In the genomic region with DNA sequence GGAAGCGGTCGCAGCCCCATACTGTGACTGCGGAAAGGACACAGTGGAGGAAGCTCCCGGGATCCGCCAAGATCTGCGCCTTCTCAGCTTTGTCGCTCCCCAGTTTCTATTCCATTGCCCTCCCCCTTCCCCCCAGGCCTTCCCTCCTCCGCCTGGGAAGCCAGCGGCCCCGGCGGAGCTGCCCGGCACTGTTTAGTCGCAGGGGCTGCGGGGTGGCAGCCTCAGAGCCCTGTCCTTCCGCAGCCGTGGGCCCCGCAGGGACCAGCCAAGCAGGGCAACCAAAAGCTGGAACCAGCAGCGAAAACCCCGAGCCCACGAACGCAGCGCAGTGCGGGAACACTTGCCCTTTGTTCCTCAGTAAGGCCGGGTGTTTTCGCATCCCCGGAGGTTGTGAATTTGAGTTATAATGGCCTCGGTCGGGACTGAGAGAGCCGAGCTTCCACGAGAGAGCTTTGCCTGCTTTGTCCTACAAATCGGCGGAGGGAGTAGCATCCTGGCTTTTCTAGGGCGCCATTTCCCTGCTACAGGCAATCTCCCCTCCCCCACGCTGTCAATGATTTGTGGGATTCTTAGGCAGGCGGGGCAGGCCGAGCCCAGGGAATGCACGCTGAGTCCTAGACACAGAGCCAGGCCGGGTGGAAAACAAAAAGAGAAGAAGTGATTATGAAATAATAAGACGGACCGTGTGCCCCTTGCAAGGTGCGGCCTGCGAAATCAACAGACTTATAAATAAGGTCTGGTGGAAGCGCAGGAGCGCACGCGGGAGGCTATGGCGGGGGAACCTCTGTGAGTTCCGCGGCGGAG, we compare ENCODE assay signal across 8 cellular contexts. TPM values are rescaled to one million over a fixed set of nuclear protein-coding genes. Genes with fewer than 3 reads are reported as not detected.
DNase-seq lines count a peak whose midpoint lies in the region; ATAC-seq and TF ChIP-seq lines count a peak whose summit lies in the region.

No MANE protein-coding gene starts in this region.

- peak overlapping the region; percentile 81 for H2AFZ ChIP-seq in parathyroid adenoma

- TF ChIP-seq CTCF in right atrium auricular region (IDR thresholded peaks at IDR 0.05), result no peak
- no peak for TF ChIP-seq CTCF in parathyroid adenoma (IDR thresholded peaks at IDR 0.05)

- H3K9me3 ChIP-seq in right atrium auricular region (no peaks in the 10 kb centered on the region), parathyroid adenoma (ENCODE audit: control insufficient read depth, low read length) (no peaks in the 10 kb centered on the region), MG63 (no peaks in the 10 kb centered on the region)

- DNase-seq in DMS53 treated with DMSO at 0.1 percent for 48 hours (lab: John Stamatoyannopoulos, UW; ENCODE audit: unreplicated experiment) (peak; percentile 84), NCI-H2029 (lab: John Stamatoyannopoulos, UW) (peak; percentile 95), amygdala (lab: John Stamatoyannopoulos, UW) (peak in 53 of 56 donors; percentile 35 to 86 (median 65)), right atrium auricular region (ENCODE audit: low spot score) (peak; percentile 79), MG63 (no peak), posterior vena cava (ENCODE audit: low spot score) (no peak)

- peak overlapping the region; percentile 49 to 61 for H3K4me3 ChIP-seq in right atrium auricular region
- H3K4me3 ChIP-seq in parathyroid adenoma (ENCODE audit: low read depth, low read length), result peak overlapping the region; percentile 45
- H3K4me3 ChIP-seq in MG63, result no peak overlapping the region

- intact Hi-C loops in posterior vena cava (cut with DNase I), result no loop called here

- H3K9ac ChIP-seq in parathyroid adenoma, result no peak overlapping the region

- peaks cover 14 to 28% of the 10 kb centered on the region in 2 donors for H3K27me3 ChIP-seq in right atrium auricular region
- peaks cover 10% of the 10 kb centered on the region for H3K27me3 ChIP-seq in parathyroid adenoma (ENCODE audit: control insufficient read depth, insufficient read depth, low read length)
- H3K27me3 ChIP-seq in MG63, result peaks cover 6% of the 10 kb centered on the region

- no peaks in the 10 kb centered on the region for H3K36me3 ChIP-seq in right atrium auricular region
- no peaks in the 10 kb centered on the region for H3K36me3 ChIP-seq in parathyroid adenoma (ENCODE audit: control insufficient read depth, insufficient read depth, low read length)
- no peaks in the 10 kb centered on the region for H3K36me3 ChIP-seq in MG63

- H3K79me2 ChIP-seq in parathyroid adenoma, result no peaks in the 10 kb centered on the region

- no peak for ATAC-seq in GM19328 (IDR thresholded peaks at IDR 0.05; ENCODE audit: unreplicated experiment)

- peaks cover 0 to 51% of the 10 kb centered on the region in 2 donors for H3K4me1 ChIP-seq in right atrium auricular region
- peaks cover 8% of the 10 kb centered on the region for H3K4me1 ChIP-seq in parathyroid adenoma

- H3K4me2 ChIP-seq in parathyroid adenoma (ENCODE audit: low read length), result peak overlapping the region; percentile 71

- H3K27ac ChIP-seq in right atrium auricular region (peak overlapping the region; percentile 66 to 79), parathyroid adenoma (no peak overlapping the region)

RNA-seq across cellular contexts. Expression of a gene that starts 4.0 kb away (rescaled TPM):
- total RNA-seq in right atrium auricular region (1 to 10 TPM; 2.2 to 2.4 TPM), posterior vena cava (1 to 10 TPM; 3.0 to 5.7 TPM)
- 8.6 and 27.6 TPM in 2 replicates for total RNA-seq in MG63 (2014; rRNA removed; shearing (Covaris generic); ENCODE audit: low replicate concordance)

RNA-seq across cellular contexts. Expression of a gene that starts 27.3 kb away (rescaled TPM):
- total RNA-seq in right atrium auricular region (10 to 100 TPM in 1 of 2 donors, 1 to 10 TPM in 1; 4.4 to 10.4 TPM), posterior vena cava (10 to 100 TPM; 14.3 to 18.0 TPM)
- 28.6 and 36.9 TPM in 2 replicates for total RNA-seq in MG63 (2014; rRNA removed; shearing (Covaris generic); ENCODE audit: low replicate concordance)

Comparison
In these comparisons a context has a peak if more than half of its experiments do, and no peak if none do; other contexts are left out.
1. DNase-seq: peak in DMS53 treated with DMSO at 0.1 percent for 48 hours (single experiment), NCI-H2029 (single experiment), amygdala (53 of 56) and right atrium auricular region (single experiment); none in MG63 (single experiment) and posterior vena cava (single experiment).